ENCODE assay signal across 12 cellular contexts in genomic region chr7:455110-455928, GRCh38.
DNase-seq lines count a peak whose midpoint lies in the region; ATAC-seq and TF ChIP-seq lines count a peak whose summit lies in the region.
"Had no signal": no experiment of that assay in that cellular context is flagged by ENCODE, and none has a peak within 500 bp of the region (broad histone marks: within the 10 kb centered on the region; RNA-seq: fewer than 3 reads in every experiment).

No MANE protein-coding gene starts in this region.

- H3K4me1 Mint-ChIP-seq in T-helper 17 cell = peaks cover 7% of the 10 kb centered on the region

- no peak overlapping the region for H3K27ac ChIP-seq in suprapubic skin

- H3K36me3 ChIP-seq in suprapubic skin = no peaks in the 10 kb centered on the region

- no peak for TF ChIP-seq CTCF in retinal pigment epithelial cell (conservative IDR thresholded peaks at IDR 0.05; ENCODE audit: low read depth, low read length)
- TF ChIP-seq CTCF in suprapubic skin (IDR thresholded peaks at IDR 0.05) = no peak

- H3K27ac Mint-ChIP-seq in T-helper 17 cell = no peak overlapping the region
- H3K27ac Mint-ChIP-seq: naive B cell had no signal

- no peak for ATAC-seq in T-helper 17 cell

- no CpG with 5 or more reads among the region's 42 CpGs for WGBS in suprapubic skin

- H3K9me3 ChIP-seq in T-helper 17 cell (ENCODE audit: control insufficient read depth, low read length, poor library complexity, severe bottlenecking) (no peaks in the 10 kb centered on the region), suprapubic skin (no peaks in the 10 kb centered on the region)

- DNase-seq in H4 (ENCODE audit: low spot score) = peak; percentile 77
- peak; percentile 84 for DNase-seq in NCI-H345 (lab: John Stamatoyannopoulos, UW)
- peak; percentile 50 to 76 for DNase-seq in dermis microvascular lymphatic vessel endothelial cell (ENCODE audit: low read depth in 2 of 2)
- DNase-seq in retinal pigment epithelial cell (ENCODE audit: low read depth) = peak; percentile 36
- no peak for DNase-seq in T-helper 17 cell
- DNase-seq in iPS-NIHi11 (ENCODE audit: low spot score) = no peak
- no peak for DNase-seq in suprapubic skin (ENCODE audit: low spot score in 2 of 2)
- no peak for DNase-seq in effector CD4-positive, alpha-beta T cell
- DNase-seq: GDM1, MV-4-11, naive B cell, T-helper 1 cell had no signal

- no peak for TF ChIP-seq EP300 in suprapubic skin (IDR thresholded peaks at IDR 0.05)

- peaks cover 5% of the 10 kb centered on the region for H3K36me3 Mint-ChIP-seq in T-helper 17 cell (ENCODE audit: low read depth)

- no peak overlapping the region for H3K4me3 Mint-ChIP-seq in T-helper 17 cell
- H3K4me3 Mint-ChIP-seq: naive B cell had no signal

- H3K27me3 ChIP-seq in suprapubic skin = peaks cover 35% of the 10 kb centered on the region

- no peak overlapping the region for H3K4me3 ChIP-seq in retinal pigment epithelial cell (ENCODE audit: low read length)
- H3K4me3 ChIP-seq in suprapubic skin = no peak overlapping the region

- peaks cover 17% of the 10 kb centered on the region for H3K4me1 ChIP-seq in suprapubic skin

- H3K27me3 Mint-ChIP-seq in T-helper 17 cell = peaks cover 16% of the 10 kb centered on the region

- no peak for TF ChIP-seq POLR2A in suprapubic skin (IDR thresholded peaks at IDR 0.05)

Comparison
In these comparisons a context has a peak if more than half of its experiments do, and no peak if none do; other contexts are left out.
1. DNase-seq: peak in H4 (single experiment), NCI-H345 (single experiment), dermis microvascular lymphatic vessel endothelial cell (2 of 2) and retinal pigment epithelial cell (single experiment); none in T-helper 17 cell (0 of 3), iPS-NIHi11 (single experiment), suprapubic skin (0 of 2) and effector CD4-positive, alpha-beta T cell (single experiment).